25 cellular contexts compared by ENCODE assay signal in the genomic region with DNA sequence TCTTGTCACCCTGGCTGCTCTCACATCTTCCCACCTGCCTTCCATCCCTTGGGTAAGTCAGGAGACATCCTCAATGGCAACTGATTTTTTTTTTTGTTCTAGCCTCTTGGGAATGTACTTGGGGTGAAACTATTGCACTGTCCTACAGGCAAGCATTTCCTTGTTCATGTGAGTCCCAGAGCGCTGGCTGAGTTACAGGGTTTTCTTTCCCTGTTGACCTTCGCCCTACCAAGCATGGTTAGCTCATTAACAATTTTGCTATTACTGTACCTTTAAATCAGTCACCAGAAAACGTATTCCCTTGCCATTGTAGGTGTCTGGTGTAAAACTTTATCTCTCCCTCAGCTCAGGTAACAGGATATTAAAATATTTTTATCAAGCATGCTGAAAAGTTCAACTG.
"Had no signal": no experiment of that assay in that cellular context is flagged by ENCODE, and none has a peak within 500 bp of the region (broad histone marks: within the 10 kb centered on the region; RNA-seq: fewer than 3 reads in every experiment).

No MANE protein-coding gene starts in this region.

- H3K27ac ChIP-seq: ascending aorta, RWPE1, SJCRH30, VCaP had no signal

- H3K9ac ChIP-seq: SK-N-SH had no signal

- H3K4me1 ChIP-seq: ascending aorta had no signal

- H3K4me2 ChIP-seq: SK-N-SH had no signal

- H3K9me3 Mint-ChIP-seq: activated CD4-positive, alpha-beta memory T cell treated with anti-CD3 and anti-CD28 coated beads for 36 hours; activated CD4-positive, alpha-beta T cell treated with anti-CD3 and anti-CD28 coated beads, Interleukin-2, amount 10 ng/mL, durations not matched to agents 7 days and 5 days; activated T-helper 17 cell treated with anti-CD3 and anti-CD28 coated beads, Interleukin-2, amount 50 U/mL, for 72 hours had no signal

- H3K27ac Mint-ChIP-seq: activated CD4-positive, alpha-beta memory T cell treated with anti-CD3 and anti-CD28 coated beads for 36 hours; activated CD4-positive, alpha-beta T cell treated with anti-CD3 and anti-CD28 coated beads, Interleukin-2, amount 10 ng/mL, durations not matched to agents 7 days and 5 days; activated T-helper 17 cell treated with anti-CD3 and anti-CD28 coated beads, Interleukin-2, amount 50 U/mL, for 72 hours; brain had no signal

- H3K4me3 Mint-ChIP-seq: activated CD4-positive, alpha-beta memory T cell treated with anti-CD3 and anti-CD28 coated beads for 36 hours; activated CD4-positive, alpha-beta T cell treated with anti-CD3 and anti-CD28 coated beads, Interleukin-2, amount 10 ng/mL, durations not matched to agents 7 days and 5 days; activated T-helper 17 cell treated with anti-CD3 and anti-CD28 coated beads, Interleukin-2, amount 50 U/mL, for 72 hours; brain had no signal

- H3K36me3 ChIP-seq: ascending aorta, Peyer's patch, SJCRH30 had no signal

- DNase-seq: activated CD4-positive, alpha-beta memory T cell treated with anti-CD3 and anti-CD28 coated beads for 36 hours; activated CD4-positive, alpha-beta T cell treated with anti-CD3 and anti-CD28 coated beads, Interleukin-2, amount 10 ng/mL, durations not matched to agents 7 days and 5 days; activated CD4-positive, CD25-positive, alpha-beta regulatory T cell; activated gamma-delta T cell treated with Interleukin-2 at 50 U/mL for 16 hours; activated naive CD4-positive, alpha-beta T cell treated with anti-CD3 and anti-CD28 coated beads, Interleukin-2, amount 50 U/mL, for 16 hours; activated T-cell treated with anti-CD3 and anti-CD28 coated beads for 4 hours; activated T-cell treated with anti-CD3 and anti-CD28 coated beads, Interleukin-2, amount 50 U/mL, for 48 hours; amniotic stem cell; IMR-90; KG1; NCI-H1092; NCI-H1417; NCI-H2029; NCI-H345; NCI-H510A; Right ventricle myocardium superior; SJCRH30; SK-N-SH; T-helper 1 cell had no signal

- ATAC-seq: activated T-helper 17 cell treated with anti-CD3 and anti-CD28 coated beads, Interleukin-2, amount 50 U/mL, for 72 hours had no signal

- H3K27me3 ChIP-seq: ascending aorta, Peyer's patch, SJCRH30 had no signal

- H3K36me3 Mint-ChIP-seq: activated CD4-positive, alpha-beta memory T cell treated with anti-CD3 and anti-CD28 coated beads for 36 hours; brain had no signal

- H3K9me3 ChIP-seq: ascending aorta, Peyer's patch, SJCRH30, SK-N-SH had no signal

- H3K4me3 ChIP-seq: ascending aorta, Peyer's patch, SJCRH30 had no signal

- H3K4me1 Mint-ChIP-seq: activated CD4-positive, alpha-beta T cell treated with anti-CD3 and anti-CD28 coated beads, Interleukin-2, amount 10 ng/mL, durations not matched to agents 7 days and 5 days; activated T-helper 17 cell treated with anti-CD3 and anti-CD28 coated beads, Interleukin-2, amount 50 U/mL, for 72 hours had no signal
